1 cellular context compared by ENCODE assay signal in the genomic region with DNA sequence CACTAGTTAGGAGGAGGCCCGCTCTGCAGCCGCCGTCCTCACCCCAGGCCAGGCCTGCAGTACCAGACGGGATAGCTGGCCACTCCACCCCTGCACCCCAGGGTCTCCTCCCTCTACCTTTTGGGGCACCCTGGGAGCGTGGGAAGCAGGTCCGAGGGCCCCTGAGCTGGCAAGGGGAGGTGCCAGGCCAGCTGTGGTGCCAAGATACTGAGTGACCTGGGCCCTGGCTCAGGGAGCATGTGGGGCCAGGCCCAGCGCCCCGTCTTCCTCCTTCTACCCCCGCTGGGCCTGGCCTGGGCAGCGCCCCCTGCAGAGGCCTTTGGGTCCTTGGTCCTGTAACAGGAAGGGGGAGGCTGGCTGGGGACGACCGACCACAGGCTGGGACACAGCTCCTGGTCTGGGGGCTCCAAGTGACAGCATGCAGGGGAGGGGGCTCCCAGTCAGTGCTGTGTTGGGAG.
TF ChIP-seq lines count a peak whose summit lies in the region.

No MANE protein-coding gene starts in this region.

TF ChIP-seq in SK-N-SH treated with all-trans-retinoic acid at 6 μM for 48 hours, 23 proteins besides CTCF, POLR2A, EP300 and RAD21:
- TF ChIP-seq, protein P1, sequence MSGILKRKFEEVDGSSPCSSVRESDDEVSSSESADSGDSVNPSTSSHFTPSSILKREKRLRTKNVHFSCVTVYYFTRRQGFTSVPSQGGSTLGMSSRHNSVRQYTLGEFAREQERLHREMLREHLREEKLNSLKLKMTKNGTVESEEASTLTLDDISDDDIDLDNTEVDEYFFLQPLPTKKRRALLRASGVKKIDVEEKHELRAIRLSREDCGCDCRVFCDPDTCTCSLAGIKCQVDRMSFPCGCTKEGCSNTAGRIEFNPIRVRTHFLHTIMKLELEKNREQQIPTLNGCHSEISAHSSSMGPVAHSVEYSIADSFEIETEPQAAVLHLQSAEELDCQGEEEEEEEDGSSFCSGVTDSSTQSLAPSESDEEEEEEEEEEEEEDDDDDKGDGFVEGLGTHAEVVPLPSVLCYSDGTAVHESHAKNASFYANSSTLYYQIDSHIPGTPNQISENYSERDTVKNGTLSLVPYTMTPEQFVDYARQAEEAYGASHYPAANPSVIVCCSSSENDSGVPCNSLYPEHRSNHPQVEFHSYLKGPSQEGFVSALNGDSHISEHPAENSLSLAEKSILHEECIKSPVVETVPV (CRISPR knock-in tag; IDR thresholded peaks at IDR 0.05): no peak
- TF ChIP-seq CSDC2 (CRISPR knock-in tag; IDR thresholded peaks at IDR 0.05) (no peak), ZFP3 (CRISPR knock-in tag; IDR thresholded peaks at IDR 0.05) (no peak), ISL1 (CRISPR knock-in tag; IDR thresholded peaks at IDR 0.05) (no peak), ZNF565 (CRISPR knock-in tag; conservative IDR thresholded peaks at IDR 0.05; ENCODE audit: low read depth) (no peak), ZFP30 (CRISPR knock-in tag; IDR thresholded peaks at IDR 0.05) (no peak), BACH2 (CRISPR knock-in tag; IDR thresholded peaks at IDR 0.05; ENCODE audit: borderline replicate concordance) (no peak)
- TF ChIP-seq, protein P2, sequence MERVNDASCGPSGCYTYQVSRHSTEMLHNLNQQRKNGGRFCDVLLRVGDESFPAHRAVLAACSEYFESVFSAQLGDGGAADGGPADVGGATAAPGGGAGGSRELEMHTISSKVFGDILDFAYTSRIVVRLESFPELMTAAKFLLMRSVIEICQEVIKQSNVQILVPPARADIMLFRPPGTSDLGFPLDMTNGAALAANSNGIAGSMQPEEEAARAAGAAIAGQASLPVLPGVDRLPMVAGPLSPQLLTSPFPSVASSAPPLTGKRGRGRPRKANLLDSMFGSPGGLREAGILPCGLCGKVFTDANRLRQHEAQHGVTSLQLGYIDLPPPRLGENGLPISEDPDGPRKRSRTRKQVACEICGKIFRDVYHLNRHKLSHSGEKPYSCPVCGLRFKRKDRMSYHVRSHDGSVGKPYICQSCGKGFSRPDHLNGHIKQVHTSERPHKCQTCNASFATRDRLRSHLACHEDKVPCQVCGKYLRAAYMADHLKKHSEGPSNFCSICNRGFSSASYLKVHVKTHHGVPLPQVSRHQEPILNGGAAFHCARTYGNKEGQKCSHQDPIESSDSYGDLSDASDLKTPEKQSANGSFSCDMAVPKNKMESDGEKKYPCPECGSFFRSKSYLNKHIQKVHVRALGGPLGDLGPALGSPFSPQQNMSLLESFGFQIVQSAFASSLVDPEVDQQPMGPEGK (CRISPR knock-in tag; IDR thresholded peaks at IDR 0.05; ENCODE audit: borderline replicate concordance): no peak
- TF ChIP-seq, protein P3, sequence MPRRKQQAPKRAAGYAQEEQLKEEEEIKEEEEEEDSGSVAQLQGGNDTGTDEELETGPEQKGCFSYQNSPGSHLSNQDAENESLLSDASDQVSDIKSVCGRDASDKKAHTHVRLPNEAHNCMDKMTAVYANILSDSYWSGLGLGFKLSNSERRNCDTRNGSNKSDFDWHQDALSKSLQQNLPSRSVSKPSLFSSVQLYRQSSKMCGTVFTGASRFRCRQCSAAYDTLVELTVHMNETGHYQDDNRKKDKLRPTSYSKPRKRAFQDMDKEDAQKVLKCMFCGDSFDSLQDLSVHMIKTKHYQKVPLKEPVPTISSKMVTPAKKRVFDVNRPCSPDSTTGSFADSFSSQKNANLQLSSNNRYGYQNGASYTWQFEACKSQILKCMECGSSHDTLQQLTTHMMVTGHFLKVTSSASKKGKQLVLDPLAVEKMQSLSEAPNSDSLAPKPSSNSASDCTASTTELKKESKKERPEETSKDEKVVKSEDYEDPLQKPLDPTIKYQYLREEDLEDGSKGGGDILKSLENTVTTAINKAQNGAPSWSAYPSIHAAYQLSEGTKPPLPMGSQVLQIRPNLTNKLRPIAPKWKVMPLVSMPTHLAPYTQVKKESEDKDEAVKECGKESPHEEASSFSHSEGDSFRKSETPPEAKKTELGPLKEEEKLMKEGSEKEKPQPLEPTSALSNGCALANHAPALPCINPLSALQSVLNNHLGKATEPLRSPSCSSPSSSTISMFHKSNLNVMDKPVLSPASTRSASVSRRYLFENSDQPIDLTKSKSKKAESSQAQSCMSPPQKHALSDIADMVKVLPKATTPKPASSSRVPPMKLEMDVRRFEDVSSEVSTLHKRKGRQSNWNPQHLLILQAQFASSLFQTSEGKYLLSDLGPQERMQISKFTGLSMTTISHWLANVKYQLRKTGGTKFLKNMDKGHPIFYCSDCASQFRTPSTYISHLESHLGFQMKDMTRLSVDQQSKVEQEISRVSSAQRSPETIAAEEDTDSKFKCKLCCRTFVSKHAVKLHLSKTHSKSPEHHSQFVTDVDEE (CRISPR knock-in tag; IDR thresholded peaks at IDR 0.05): no peak
- TF ChIP-seq, protein P4, sequence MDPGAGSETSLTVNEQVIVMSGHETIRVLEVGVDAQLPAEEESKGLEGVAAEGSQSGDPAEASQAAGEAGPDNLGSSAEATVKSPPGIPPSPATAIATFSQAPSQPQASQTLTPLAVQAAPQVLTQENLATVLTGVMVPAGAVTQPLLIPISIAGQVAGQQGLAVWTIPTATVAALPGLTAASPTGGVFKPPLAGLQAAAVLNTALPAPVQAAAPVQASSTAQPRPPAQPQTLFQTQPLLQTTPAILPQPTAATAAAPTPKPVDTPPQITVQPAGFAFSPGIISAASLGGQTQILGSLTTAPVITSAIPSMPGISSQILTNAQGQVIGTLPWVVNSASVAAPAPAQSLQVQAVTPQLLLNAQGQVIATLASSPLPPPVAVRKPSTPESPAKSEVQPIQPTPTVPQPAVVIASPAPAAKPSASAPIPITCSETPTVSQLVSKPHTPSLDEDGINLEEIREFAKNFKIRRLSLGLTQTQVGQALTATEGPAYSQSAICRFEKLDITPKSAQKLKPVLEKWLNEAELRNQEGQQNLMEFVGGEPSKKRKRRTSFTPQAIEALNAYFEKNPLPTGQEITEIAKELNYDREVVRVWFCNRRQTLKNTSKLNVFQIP (CRISPR knock-in tag; IDR thresholded peaks at IDR 0.05; ENCODE audit: borderline replicate concordance, low read depth): no peak
